In the genomic region with DNA sequence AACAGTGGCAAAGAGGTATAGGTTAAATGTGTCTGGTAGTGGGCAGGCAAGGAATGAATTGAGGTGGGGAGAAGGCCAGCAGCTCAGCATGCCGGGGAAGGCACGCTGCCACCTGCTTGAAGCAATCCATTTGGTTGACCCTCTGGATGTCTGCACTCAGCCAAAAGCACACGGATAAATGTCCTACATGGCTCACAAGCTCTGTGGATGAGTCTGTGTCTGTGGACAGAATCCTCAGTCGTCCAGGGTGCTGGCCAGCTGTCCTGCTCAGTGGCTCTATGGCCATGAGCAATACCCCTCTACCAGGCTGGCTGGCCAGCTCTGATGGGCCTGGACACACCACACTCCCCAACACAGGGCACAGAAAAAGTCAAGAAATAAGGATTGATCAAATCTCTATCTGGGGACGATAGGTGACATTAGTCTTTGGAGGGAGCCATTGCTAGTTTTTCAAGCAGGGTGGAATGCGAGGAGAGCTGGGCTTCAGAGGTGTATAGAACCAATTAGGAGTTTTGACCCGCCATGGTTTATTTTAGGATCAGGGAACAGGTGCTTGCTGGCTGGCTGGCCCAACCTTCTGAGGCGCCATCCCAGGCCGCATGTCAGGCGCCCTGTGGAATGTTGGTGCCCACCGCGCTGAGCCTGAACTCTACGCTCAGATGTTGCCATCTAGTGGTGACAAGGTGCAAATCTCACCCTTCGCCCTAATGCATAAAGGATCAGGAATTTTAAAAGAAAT, we compare ENCODE assay signal across 8 cellular contexts.
DNase-seq lines count a peak whose midpoint lies in the region; ATAC-seq and TF ChIP-seq lines count a peak whose summit lies in the region.

No MANE protein-coding gene starts in this region.

- ATAC-seq in HG02798 (IDR thresholded peaks at IDR 0.05; ENCODE audit: poor library complexity, unreplicated experiment) (peak; percentile 78), GM18517 (IDR thresholded peaks at IDR 0.05; ENCODE audit: unreplicated experiment) (no peak)

- H3K27me3 ChIP-seq in right atrium auricular region: no peaks in the 10 kb centered on the region
- H3K27me3 ChIP-seq in sigmoid colon: no peaks in the 10 kb centered on the region

- no peaks in the 10 kb centered on the region for H3K9me3 ChIP-seq in right atrium auricular region
- no peaks in the 10 kb centered on the region for H3K9me3 ChIP-seq in sigmoid colon

- TF ChIP-seq EP300 in sigmoid colon (IDR thresholded peaks at IDR 0.05): no peak

- DNase-seq in AG10803 (ENCODE audit: low read depth) (peak; percentile 71), GM10266 (ENCODE audit: extremely low spot score) (peak; percentile 54), NCI-H345 (lab: John Stamatoyannopoulos, UW) (peak; percentile 35), amygdala (lab: John Stamatoyannopoulos, UW) (peak in 32 of 56 donors; percentile 1 to 62 (median 18)), right atrium auricular region (ENCODE audit: low spot score) (no peak), sigmoid colon (peak; percentile 77)

- no peak overlapping the region for H3K27ac ChIP-seq in right atrium auricular region
- no peak overlapping the region for H3K27ac ChIP-seq in sigmoid colon

- intact Hi-C loops in sigmoid colon (cut with DNase I): loop anchor here (1.0 to 10.0 kb wide), 2 partner anchors 166 to 1166 kb away; no protein-coding TSS in a partner anchor

- H3K36me3 ChIP-seq in right atrium auricular region: no peaks in the 10 kb centered on the region
- no peaks in the 10 kb centered on the region for H3K36me3 ChIP-seq in sigmoid colon

- WGBS in sigmoid colon, 2 donors: 39 to 42% methylated on average over 14 of the region's 14 CpGs

- TF ChIP-seq POLR2A in sigmoid colon (IDR thresholded peaks at IDR 0.05): no peak

- peaks cover 0 to 10% of the 10 kb centered on the region in 2 donors for H3K4me1 ChIP-seq in right atrium auricular region
- H3K4me1 ChIP-seq in sigmoid colon: peaks cover 0 to 10% (median 8%) of the 10 kb centered on the region in 4 donors

- no peak overlapping the region for H3K4me3 ChIP-seq in AG10803 (ENCODE audit: low read length)
- no peak overlapping the region for H3K4me3 ChIP-seq in right atrium auricular region
- no peak overlapping the region for H3K4me3 ChIP-seq in sigmoid colon

- TF ChIP-seq CTCF in AG10803 (conservative IDR thresholded peaks at IDR 0.05; ENCODE audit: low read length): peak; percentile 85
- peak; percentile 80 for TF ChIP-seq CTCF in GM10266 (IDR thresholded peaks at IDR 0.05; ENCODE audit: control insufficient read depth, insufficient read depth, low read depth, missing control alignments)
- TF ChIP-seq CTCF in right atrium auricular region (IDR thresholded peaks at IDR 0.05): peak; percentile 60 to 87
- TF ChIP-seq CTCF in sigmoid colon (IDR thresholded peaks at IDR 0.05): peak; percentile 73 to 87 (median 84)
